18 cellular contexts compared by ENCODE assay signal in the genomic region with DNA sequence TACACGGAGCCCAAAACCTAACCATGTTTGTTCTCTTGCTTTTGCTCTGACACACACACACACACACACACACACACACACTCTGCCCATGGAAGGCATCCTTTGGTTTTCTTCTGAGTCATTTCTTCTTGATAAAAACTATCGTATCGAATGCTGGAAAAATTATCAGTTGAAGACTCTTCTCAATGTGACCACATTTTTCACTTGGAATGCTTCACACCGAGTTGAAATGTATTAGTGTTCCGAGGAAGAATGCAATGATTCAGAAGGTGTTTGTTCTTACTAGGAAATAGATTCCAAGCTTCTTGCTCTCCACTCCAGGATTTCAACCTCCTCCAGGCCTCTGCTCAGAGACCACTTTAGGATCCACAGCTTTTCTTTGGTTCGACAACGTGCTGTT.
DNase-seq lines count a peak whose midpoint lies in the region; ATAC-seq, FAIRE-seq and TF ChIP-seq lines count a peak whose summit lies in the region.
"Had no signal": no experiment of that assay in that cellular context is flagged by ENCODE, and none has a peak within 500 bp of the region (broad histone marks: within the 10 kb centered on the region; RNA-seq: fewer than 3 reads in every experiment).

No MANE protein-coding gene starts in this region.

- H3K27me3 Mint-ChIP-seq in HFFc6 (ENCODE audit: insufficient read depth) (no peaks in the 10 kb centered on the region; the same call in 1 of the 2 replicates), brain (no peaks in the 10 kb centered on the region)
- H3K27me3 Mint-ChIP-seq: activated CD4-positive, alpha-beta T cell treated with anti-CD3 and anti-CD28 coated beads, Interleukin-2, amount 10 ng/mL, durations not matched to agents 7 days and 5 days had no signal

- DNase-seq in A549 (ENCODE audit: low read depth in 1 of 2, low spot score in 1 of 2) (peak in 1 of 2 experiments; percentile 33), HFFc6 (peak; percentile 80), kidney glomerular epithelial cell (lab: John Stamatoyannopoulos, UW) (peak; percentile 79), NCI-H2171 treated with DMSO at 0.1 percent for 48 hours (lab: John Stamatoyannopoulos, UW) (no peak), SW480 (ENCODE audit: low spot score) (no peak)
- no peak for DNase-seq in activated CD4-positive, CD25-positive, alpha-beta regulatory T cell treated with anti-CD3 and anti-CD28 coated beads, Interleukin-2, amount 50 U/mL, for 72 hours
- DNase-seq: activated CD4-positive, alpha-beta T cell treated with anti-CD3 and anti-CD28 coated beads, Interleukin-2, amount 10 ng/mL, durations not matched to agents 7 days and 5 days; caudate nucleus; DMS53; mesendoderm; stimulated activated CD8-positive, alpha-beta memory T cell treated with anti-CD3 and anti-CD28 coated beads, Interleukin-4, amount 100 ng/mL, for 48 hours; T-helper 2 cell had no signal

- WGBS in A549 (ENCODE audit: missing lambda C conversion rate), result 44% methylated on average over 7 of the region's 7 CpGs

- peak in 1 of 2 experiments; percentile 70; a peak in 4 of 6 replicates for ATAC-seq in A549
- no peak for ATAC-seq in HG03039 (IDR thresholded peaks at IDR 0.05; ENCODE audit: unreplicated experiment)

- no peak for TF ChIP-seq RAD21 in A549 (conservative IDR thresholded peaks at IDR 0.05 in 1 of 2, IDR thresholded peaks at IDR 0.05 in 1 of 2)

- H3K4me3 ChIP-seq in A549, result no peak overlapping the region

- CTCF ChIA-PET in A549 (lab: Yijun Ruan, JAX), result interaction anchor here (1.3 kb wide), 1 partner anchor 12 kb away, joined by 4 read pairs; no protein-coding TSS in a partner anchor

- no peaks in the 10 kb centered on the region for H3K9me3 Mint-ChIP-seq in HFFc6
- no peaks in the 10 kb centered on the region for H3K9me3 Mint-ChIP-seq in brain
- H3K9me3 Mint-ChIP-seq: activated CD4-positive, alpha-beta T cell treated with anti-CD3 and anti-CD28 coated beads, Interleukin-2, amount 10 ng/mL, durations not matched to agents 7 days and 5 days had no signal

- no peak for TF ChIP-seq POLR2A in A549 (IDR thresholded peaks at IDR 0.05; ENCODE audit: low read length)

- POLR2A ChIA-PET in A549 (lab: Yijun Ruan, JAX), result no interaction called here

- peaks cover 12% of the 10 kb centered on the region for H3K4me1 ChIP-seq in A549
- H3K4me1 ChIP-seq: parathyroid adenoma had no signal

- TF ChIP-seq EP300 in A549 (IDR thresholded peaks at IDR 0.05), result no peak

- H3K36me3 Mint-ChIP-seq in HFFc6 (ENCODE audit: low read depth) (peaks cover 16% of the 10 kb centered on the region; the same call in 1 of the 2 replicates), brain (peaks cover 16% of the 10 kb centered on the region)

- FAIRE-seq in A549 (lab: Jason Lieb, UNC), result no peak
- FAIRE-seq: GM12891 had no signal

- H3K4me1 Mint-ChIP-seq in HFFc6 (ENCODE audit: low read depth) (peaks cover 73% of the 10 kb centered on the region), brain (peaks cover 24% of the 10 kb centered on the region)
- H3K4me1 Mint-ChIP-seq: B cell had no signal

- peak overlapping the region; percentile 23; the same call in 2 of the 3 replicates for H3K4me2 ChIP-seq in A549

- no peaks in the 10 kb centered on the region for H3K9me3 ChIP-seq in A549

- peak overlapping the region; percentile 50 for H3K4me3 Mint-ChIP-seq in HFFc6
- peak overlapping the region in 2 of 5 experiments; percentile 49 to 58 for H3K4me3 Mint-ChIP-seq in brain
- H3K4me3 Mint-ChIP-seq: activated CD4-positive, alpha-beta T cell treated with anti-CD3 and anti-CD28 coated beads, Interleukin-2, amount 10 ng/mL, durations not matched to agents 7 days and 5 days; B cell had no signal

- peak overlapping the region; percentile 27 to 69; a peak in 4 of 6 replicates for H3K27ac ChIP-seq in A549
- H3K27ac ChIP-seq: epithelial cell of prostate, parathyroid adenoma had no signal

- H3K27ac Mint-ChIP-seq in HFFc6 (peak overlapping the region; percentile 70), brain (peak overlapping the region; percentile 4 to 96 (median 70))
- H3K27ac Mint-ChIP-seq: activated CD4-positive, alpha-beta T cell treated with anti-CD3 and anti-CD28 coated beads, Interleukin-2, amount 10 ng/mL, durations not matched to agents 7 days and 5 days; B cell had no signal

- TF ChIP-seq CTCF in A549 (IDR thresholded peaks at IDR 0.05), result no peak
- no peak for TF ChIP-seq CTCF in HFFc6 (IDR thresholded peaks at IDR 0.05)
- TF ChIP-seq CTCF in brain (conservative IDR thresholded peaks at IDR 0.05), result no peak

TF ChIP-seq in A549, 52 proteins besides CTCF, POLR2A, EP300 and RAD21:
- no peak for TF ChIP-seq FOSL2 (IDR thresholded peaks at IDR 0.05)
- TF ChIP-seq FOSL2 (CRISPR knock-in tag; IDR thresholded peaks at IDR 0.05), result peak; percentile 39; the same call in 1 of the 2 replicates
- no peak for TF ChIP-seq ATOH8 (CRISPR knock-in tag; IDR thresholded peaks at IDR 0.05; ENCODE audit: low read depth)
TF ChIP-seq in A549: peak in this region for 1.

Comparison
In these comparisons a context has a peak if more than half of its experiments do, and no peak if none do; other contexts are left out.
1. DNase-seq: peak in HFFc6 (single experiment) and kidney glomerular epithelial cell (single experiment); none in activated CD4-positive, CD25-positive, alpha-beta regulatory T cell treated with anti-CD3 and anti-CD28 coated beads, Interleukin-2, amount 50 U/mL, for 72 hours (single experiment), NCI-H2171 treated with DMSO at 0.1 percent for 48 hours (single experiment) and SW480 (single experiment).